In the genomic region with DNA sequence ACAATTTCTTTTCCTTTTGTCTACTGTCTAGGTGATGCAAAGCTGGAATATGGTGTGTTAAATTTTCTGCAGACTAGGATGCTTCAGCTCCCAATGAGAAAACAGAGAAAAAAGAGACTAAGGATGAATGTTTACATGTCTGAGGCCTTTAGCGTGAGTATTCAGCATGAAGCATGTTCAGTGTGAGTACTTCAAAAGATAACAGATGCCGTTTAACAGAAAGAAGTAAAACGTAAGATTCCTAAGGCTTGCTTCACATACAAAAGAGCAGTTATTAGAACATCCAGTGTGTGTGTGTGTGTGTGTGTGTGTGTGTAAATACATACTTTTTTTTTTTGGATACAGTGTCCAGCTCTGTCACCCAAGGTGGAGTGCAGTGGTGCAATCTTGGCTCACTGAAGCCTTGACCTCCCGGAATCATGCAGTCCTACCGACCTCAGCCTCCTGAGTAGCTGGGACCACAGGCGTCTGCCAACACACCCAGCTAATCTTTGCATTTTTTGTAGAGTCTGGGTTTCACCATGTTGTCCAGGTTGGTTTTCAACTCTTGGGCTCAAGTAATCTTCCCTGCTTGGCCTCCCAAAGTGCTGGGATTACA, we compare ENCODE assay signal across 19 cellular contexts.
DNase-seq lines count a peak whose midpoint lies in the region; ATAC-seq and TF ChIP-seq lines count a peak whose summit lies in the region.
"Had no signal": no experiment of that assay in that cellular context is flagged by ENCODE, and none has a peak within 500 bp of the region (broad histone marks: within the 10 kb centered on the region; RNA-seq: fewer than 3 reads in every experiment).

No MANE protein-coding gene starts in this region.

- dilution Hi-C loops in IMR-90 (cut with HindIII; ENCODE audit: low sequenced_read_pairs, unreplicated experiment): no loop called here

- H3K14ac ChIP-seq in IMR-90 (replicated peaks; ENCODE audit: low read depth, low read length): peak overlapping the region; percentile 63

- no peak for TF ChIP-seq POLR2A in IMR-90 (IDR thresholded peaks at IDR 0.05; ENCODE audit: low read depth, low read length)
- no peak for TF ChIP-seq POLR2A in spleen (IDR thresholded peaks at IDR 0.05)

- peak overlapping the region; percentile 85 for H2BK120ac ChIP-seq in IMR-90 (ENCODE audit: low read depth, low read length)

- no peaks in the 10 kb centered on the region for H3K27me3 ChIP-seq in IMR-90 (ENCODE audit: control insufficient read depth, insufficient read depth, low read length)
- no peaks in the 10 kb centered on the region for H3K27me3 ChIP-seq in fibroblast of lung (ENCODE audit: control insufficient read depth, insufficient read depth, low read length)
- no peaks in the 10 kb centered on the region for H3K27me3 ChIP-seq in left lung
- no peaks in the 10 kb centered on the region for H3K27me3 ChIP-seq in skeletal muscle tissue (ENCODE audit: control insufficient read depth in 3 of 3, insufficient read depth in 3 of 3, low read length in 3 of 3)
- no peaks in the 10 kb centered on the region for H3K27me3 ChIP-seq in spleen (replicated peaks in 1 of 7)
- H3K27me3 ChIP-seq: body of pancreas, pancreas had no signal

- H4K8ac ChIP-seq in IMR-90 (ENCODE audit: low read depth in 2 of 2, low read length in 2 of 2): peak overlapping the region; percentile 3 to 68; a peak in 2 of 4 replicates

- peaks cover 14% of the 10 kb centered on the region; the same call in 1 of the 2 replicates for H3K9me1 ChIP-seq in IMR-90 (ENCODE audit: insufficient read depth, low read length)

- DNase-seq in IMR-90 (peak; percentile 93), fibroblast of lung (ENCODE audit: low read depth in 2 of 2) (peak; percentile 39 to 59), left lung (no peak), mucosa of gallbladder (ENCODE audit: low spot score) (no peak), spleen (no peak), dedifferentiated amniotic fluid mesenchymal stem cell (ENCODE audit: extremely low spot score) (no peak)
- no peak for DNase-seq in activated T-cell treated with anti-CD3 and anti-CD28 coated beads, Interleukin-2, amount 50 U/mL, for 4 hours
- DNase-seq: activated CD4-positive, alpha-beta T cell treated with anti-CD3 and anti-CD28 coated beads, Interleukin-2, amount 50 U/mL, for 1 hour; activated naive CD4-positive, alpha-beta T cell treated with anti-CD3 and anti-CD28 coated beads, Interleukin-2, amount 10 ng/mL, durations not matched to agents 7 days and 5 days; activated T-cell treated with anti-CD3 and anti-CD28 coated beads for 4 hours; hippocampal formation; NCI-H1436 treated with DMSO at 0.1 percent for 48 hours; NCI-H2227 treated with DMSO at 0.1 percent for 48 hours; pancreas; stimulated activated CD4-positive, alpha-beta T cell treated with anti-CD3 and anti-CD28 coated beads, Interleukin-12 subunit alpha, Interleukin-12 subunit beta, amount 100 ng/mL, for 4 hours; stimulated activated naive CD4-positive, alpha-beta T cell had no signal

- H2AK9ac ChIP-seq in IMR-90 (replicated peaks; ENCODE audit: low read depth, low read length, poor library complexity): no peak overlapping the region

- peak; percentile 68 for ATAC-seq in IMR-90 (ENCODE audit: low read depth)
- ATAC-seq in left lung: no peak
- ATAC-seq in activated T-cell treated with anti-CD3 and anti-CD28 coated beads, Interleukin-2, amount 50 U/mL, for 4 hours: no peak
- ATAC-seq: body of pancreas, HCT116 had no signal

- peak overlapping the region; percentile 73 for H2BK20ac ChIP-seq in IMR-90 (ENCODE audit: low read depth, low read length)

- TF ChIP-seq CTCF in IMR-90 (conservative IDR thresholded peaks at IDR 0.05; ENCODE audit: low read depth, low read length) (no peak), fibroblast of lung (conservative IDR thresholded peaks at IDR 0.05 in 1 of 2, IDR thresholded peaks at IDR 0.05 in 1 of 2; ENCODE audit: low read depth in 1 of 2, low read length in 2 of 2) (no peak), left lung (IDR thresholded peaks at IDR 0.05) (no peak), spleen (IDR thresholded peaks at IDR 0.05 in 8 of 11, conservative IDR thresholded peaks at IDR 0.05 in 3 of 11) (no peak)

- H3K4me1 Mint-ChIP-seq in activated T-cell treated with anti-CD3 and anti-CD28 coated beads, Interleukin-2, amount 50 U/mL, for 4 hours (ENCODE audit: low read depth): no peaks in the 10 kb centered on the region

- H3K27ac ChIP-seq in IMR-90 (ENCODE audit: insufficient read depth, low read length) (peak overlapping the region; percentile 96), fibroblast of lung (ENCODE audit: insufficient read depth, low read length) (peak overlapping the region; percentile 18), left lung (peak overlapping the region; percentile 37 to 57), skeletal muscle tissue (ENCODE audit: low read depth, low read length) (peak overlapping the region; percentile 21), spleen (peak overlapping the region in 4 of 8 donors; percentile 24 to 41 (median 36))

- peak overlapping the region; percentile 27; the same call in 1 of the 2 replicates for H3K56ac ChIP-seq in IMR-90 (ENCODE audit: extremely low read depth, insufficient read depth, low read length)

- no peaks in the 10 kb centered on the region for H3K27me3 Mint-ChIP-seq in activated T-cell treated with anti-CD3 and anti-CD28 coated beads, Interleukin-2, amount 50 U/mL, for 4 hours (ENCODE audit: low read depth)
- H3K27me3 Mint-ChIP-seq: activated naive CD4-positive, alpha-beta T cell treated with anti-CD3 and anti-CD28 coated beads, Interleukin-2, amount 10 ng/mL, durations not matched to agents 7 days and 5 days had no signal

- H3K4ac ChIP-seq in IMR-90 (ENCODE audit: low read depth, low read length): peak overlapping the region; percentile 75

- no peaks in the 10 kb centered on the region for H3K79me2 ChIP-seq in fibroblast of lung (ENCODE audit: control insufficient read depth, insufficient read depth, low read length)

- H3K36me3 ChIP-seq in IMR-90 (ENCODE audit: control insufficient read depth, insufficient read depth, low read length): peaks cover 3% of the 10 kb centered on the region; the same call in 1 of the 2 replicates
- H3K36me3 ChIP-seq in fibroblast of lung (ENCODE audit: control insufficient read depth, insufficient read depth, low read length): no peaks in the 10 kb centered on the region
- peaks cover 0 to 3% of the 10 kb centered on the region in 2 donors for H3K36me3 ChIP-seq in left lung
- H3K36me3 ChIP-seq in skeletal muscle tissue (ENCODE audit: control insufficient read depth in 3 of 3, insufficient read depth in 3 of 3, low read length in 3 of 3): peaks cover 10 to 15% (median 12%) of the 10 kb centered on the region in 3 donors
- peaks cover 0 to 83% (median 20%) of the 10 kb centered on the region in 6 donors for H3K36me3 ChIP-seq in spleen
- H3K36me3 ChIP-seq: pancreas had no signal

- H3K4me2 ChIP-seq in IMR-90 (ENCODE audit: low read depth, low read length) (peak overlapping the region; percentile 85), fibroblast of lung (ENCODE audit: extremely low read depth, insufficient read depth, low read length) (peak overlapping the region; percentile 73)

- POLR2A ChIA-PET in IMR-90 (lab: Charles Lee; ENCODE audit: unreplicated experiment): no interaction called here

- peak overlapping the region; percentile 48 for H3K9ac ChIP-seq in IMR-90 (ENCODE audit: low read depth, low read length)
- H3K9ac ChIP-seq in fibroblast of lung (ENCODE audit: insufficient read depth, low read length): no peak overlapping the region
- no peak overlapping the region for H3K9ac ChIP-seq in skeletal muscle tissue (ENCODE audit: low read depth in 1 of 3, low read length in 3 of 3)

- peak overlapping the region; percentile 29; the same call in 2 of the 3 replicates for H2BK15ac ChIP-seq in IMR-90 (ENCODE audit: low read depth, low read length)

- peak overlapping the region; percentile 98 for H2BK5ac ChIP-seq in IMR-90 (ENCODE audit: low read depth, low read length, poor library complexity, severe bottlenecking)

- H3K4me3 ChIP-seq in IMR-90 (ENCODE audit: insufficient read depth, low read depth, low read length): no peak overlapping the region; the same call in 1 of the 2 replicates
- H3K4me3 ChIP-seq in fibroblast of lung (replicated peaks in 1 of 4; ENCODE audit: control extremely low read depth in 1 of 4, insufficient read depth in 1 of 4, low read depth in 3 of 4, low read length in 4 of 4): peak overlapping the region in 2 of 4 experiments; percentile 1 to 32
- H3K4me3 ChIP-seq in left lung: no peak overlapping the region
- H3K4me3 ChIP-seq in skeletal muscle tissue (ENCODE audit: low read length in 3 of 3): no peak overlapping the region
- no peak overlapping the region for H3K4me3 ChIP-seq in spleen
- H3K4me3 ChIP-seq: body of pancreas, pancreas had no signal

- H3K4me1 ChIP-seq in IMR-90 (ENCODE audit: control insufficient read depth, insufficient read depth, low read length): peaks cover 19% of the 10 kb centered on the region
- H3K4me1 ChIP-seq in fibroblast of lung (ENCODE audit: control insufficient read depth, extremely low read depth, insufficient read depth, low read length): peaks cover 30% of the 10 kb centered on the region
- H3K4me1 ChIP-seq in left lung: no peaks in the 10 kb centered on the region
- H3K4me1 ChIP-seq in skeletal muscle tissue (ENCODE audit: control insufficient read depth in 3 of 3, insufficient read depth in 3 of 3, low read length in 3 of 3): peaks cover 0 to 6% (median 0%) of the 10 kb centered on the region in 3 donors
- no peaks in the 10 kb centered on the region for H3K4me1 ChIP-seq in spleen
- H3K4me1 ChIP-seq: body of pancreas had no signal

- H4K20me1 ChIP-seq in IMR-90 (ENCODE audit: insufficient read depth, low read length) (no peaks in the 10 kb centered on the region), fibroblast of lung (ENCODE audit: control insufficient read depth, extremely low read depth, insufficient read depth, low read length) (no peaks in the 10 kb centered on the region)

- peak overlapping the region; percentile 74 for H3K18ac ChIP-seq in IMR-90 (ENCODE audit: low read depth, low read length)

- H2AFZ ChIP-seq in IMR-90 (replicated peaks; ENCODE audit: low read length, poor library complexity) (peak overlapping the region; percentile 4), fibroblast of lung (ENCODE audit: low read length) (no peak overlapping the region)

- H3K79me1 ChIP-seq in IMR-90 (ENCODE audit: low read depth in 1 of 2, low read length in 2 of 2): peaks cover 0 to 14% of the 10 kb centered on the region in 2 experiments; a peak in 3 of 4 replicates

- H3K9me3 ChIP-seq in IMR-90 (ENCODE audit: control insufficient read depth, insufficient read depth, low read length) (no peaks in the 10 kb centered on the region), fibroblast of lung (ENCODE audit: control insufficient read depth, insufficient read depth, low read depth, low read length) (no peaks in the 10 kb centered on the region), left lung (no peaks in the 10 kb centered on the region), skeletal muscle tissue (ENCODE audit: control insufficient read depth in 3 of 3, low read length in 3 of 3) (no peaks in the 10 kb centered on the region), spleen (no peaks in the 10 kb centered on the region)
- H3K9me3 ChIP-seq: body of pancreas, pancreas had no signal

- peaks cover 55% of the 10 kb centered on the region for H3K36me3 Mint-ChIP-seq in activated T-cell treated with anti-CD3 and anti-CD28 coated beads, Interleukin-2, amount 50 U/mL, for 4 hours (ENCODE audit: insufficient read depth)

- peak overlapping the region; percentile 45 for H4K5ac ChIP-seq in IMR-90 (ENCODE audit: low read depth, low read length)

- H3K4me3 Mint-ChIP-seq in activated T-cell treated with anti-CD3 and anti-CD28 coated beads, Interleukin-2, amount 50 U/mL, for 4 hours: no peak overlapping the region
- H3K4me3 Mint-ChIP-seq: activated naive CD4-positive, alpha-beta T cell treated with anti-CD3 and anti-CD28 coated beads, Interleukin-2, amount 10 ng/mL, durations not matched to agents 7 days and 5 days had no signal

- peak overlapping the region; percentile 46 for H2AK5ac ChIP-seq in IMR-90 (ENCODE audit: low read depth, low read length)

- peaks cover 6% of the 10 kb centered on the region for H3K9me3 Mint-ChIP-seq in activated T-cell treated with anti-CD3 and anti-CD28 coated beads, Interleukin-2, amount 50 U/mL, for 4 hours
- H3K9me3 Mint-ChIP-seq: activated naive CD4-positive, alpha-beta T cell treated with anti-CD3 and anti-CD28 coated beads, Interleukin-2, amount 10 ng/mL, durations not matched to agents 7 days and 5 days had no signal

- CTCF ChIA-PET in IMR-90 (lab: Yijun Ruan, JAX): interaction anchor here (0.6 to 1.6 kb wide), 3 partner anchors 9 to 145 kb away, joined by 3 to 5 read pairs (median 3); no protein-coding TSS in a partner anchor

- intact Hi-C loops in IMR-90 (cut with micrococcal nuclease): loop anchor here (5.0 to 10.0 kb wide), 2 partner anchors 46 to 1302 kb away; no protein-coding TSS in a partner anchor
- intact Hi-C loops in left lung (cut with DNase I): no loop called here
- intact Hi-C loops in spleen (cut with DNase I; ENCODE audit: low total_unique reads): no loop called here

- H4K91ac ChIP-seq in IMR-90 (ENCODE audit: insufficient read depth, low read depth, low read length): peak overlapping the region; percentile 57

- no CpG with 5 or more reads among the region's 6 CpGs for WGBS in IMR-90 (ENCODE audit: extremely low coverage in 2 of 2, insufficient read length in 1 of 2), 2 experiments
- WGBS in spleen, 5 donors: 80 to 89% (median 84%) methylated on average over 6 of the region's 6 CpGs

- no peak for TF ChIP-seq RAD21 in IMR-90 (IDR thresholded peaks at IDR 0.05; ENCODE audit: low read length)

- in situ Hi-C loops in IMR-90 (cut with MboI; ENCODE audit: low sequenced_read_pairs): no loop called here

- H3K23ac ChIP-seq in IMR-90 (ENCODE audit: low read depth, low read length): peak overlapping the region; percentile 74; the same call in 1 of the 2 replicates

- BruUV-seq in IMR-90 (replicated peaks; lab: Mats Ljungman, UMichigan): no TSS peak

Comparison
In these comparisons a context has a peak if more than half of its experiments do, and no peak if none do; other contexts are left out.
1. DNase-seq: peak in IMR-90 (single experiment) and fibroblast of lung (2 of 2); none in left lung (0 of 2), mucosa of gallbladder (single experiment), spleen (single experiment), activated T-cell treated with anti-CD3 and anti-CD28 coated beads, Interleukin-2, amount 50 U/mL, for 4 hours (single experiment) and dedifferentiated amniotic fluid mesenchymal stem cell (single experiment).